Comparison of ENCODE assay signal across 8 cellular contexts in the genomic region with DNA sequence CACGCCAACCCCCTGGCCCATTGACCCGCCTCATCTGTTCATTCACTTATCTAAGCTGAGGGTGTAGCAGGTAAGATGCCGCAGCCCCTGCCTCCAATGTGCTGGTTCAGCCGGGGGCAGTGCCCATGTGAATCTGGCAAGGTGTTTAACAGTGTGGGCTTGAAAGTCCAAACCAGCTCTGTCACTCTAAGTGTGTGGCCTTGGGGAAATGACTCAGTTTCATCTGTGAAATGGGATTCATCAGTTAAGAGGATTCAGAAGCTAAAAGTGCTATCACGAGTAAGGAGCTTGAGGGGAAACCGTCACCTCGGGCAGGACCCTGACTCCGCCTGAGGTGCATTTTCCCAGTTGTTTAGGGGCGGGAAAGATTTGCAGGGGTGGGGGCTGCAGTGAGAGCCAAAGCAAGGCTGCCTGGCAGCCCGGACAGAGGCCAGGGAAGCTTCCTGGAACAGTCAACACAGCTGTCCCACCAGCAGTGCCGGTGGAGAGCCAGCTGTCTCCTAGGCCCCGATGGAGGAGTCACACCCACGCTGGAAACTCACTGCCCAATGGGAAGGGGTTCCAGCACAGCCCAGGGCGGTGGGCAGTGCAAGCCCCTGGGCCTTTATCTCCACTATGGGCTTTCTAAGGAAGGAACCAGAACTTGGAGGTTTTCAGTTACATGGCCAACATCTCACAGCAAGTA. TPM values are rescaled to one million over a fixed set of nuclear protein-coding genes. Genes with fewer than 3 reads are reported as not detected.
A peak's percentile ranks its signal among the peaks of the same experiment; 100 is the strongest.
DNase-seq lines count a peak whose midpoint lies in the region; ATAC-seq and TF ChIP-seq lines count a peak whose summit lies in the region.

No MANE protein-coding gene starts in this region.

- H4K20me1 ChIP-seq in osteoblast (ENCODE audit: insufficient read depth, low read length), result no peaks in the 10 kb centered on the region

- H3K9me3 ChIP-seq in CD8-positive, alpha-beta T cell (ENCODE audit: low read length), result no peaks in the 10 kb centered on the region
- H3K9me3 ChIP-seq in endodermal cell (ENCODE audit: control insufficient read depth, low read length), result no peaks in the 10 kb centered on the region
- H3K9me3 ChIP-seq in osteoblast (ENCODE audit: low read depth, low read length), result no peaks in the 10 kb centered on the region

- no peaks in the 10 kb centered on the region for H3K9me3 Mint-ChIP-seq in CD8-positive, alpha-beta T cell
- no peaks in the 10 kb centered on the region for H3K9me3 Mint-ChIP-seq in endodermal cell

- intact Hi-C loops in CD8-positive, alpha-beta T cell (cut with DNase I, micrococcal nuclease), result no loop called here

- no peak for DNase-seq in CD8-positive, alpha-beta T cell
- DNase-seq in NCI-H69 (lab: John Stamatoyannopoulos, UW) (peak; percentile 75), endodermal cell (no peak), osteoblast (ENCODE audit: insufficient read length, low spot score, missing footprints) (peak; percentile 81), superior temporal gyrus (ENCODE audit: extremely low spot score) (no peak), retina (no peak)
- DNase-seq in stimulated activated CD4-positive, alpha-beta T cell treated with anti-CD3 and anti-CD28 coated beads, Interleukin-12 subunit alpha, Interleukin-12 subunit beta, amount 100 ng/mL, for 4 hours, result no peak

- WGBS in endodermal cell (ENCODE audit: insufficient coverage in 1 of 2, insufficient read length in 1 of 2), 2 experiments, result 75 to 81% methylated on average over 8 to 14 of the region's 14 CpGs

- no peak for TF ChIP-seq CTCF in CD8-positive, alpha-beta T cell (IDR thresholded peaks at IDR 0.05)
- TF ChIP-seq CTCF in endodermal cell (conservative IDR thresholded peaks at IDR 0.05) (no peak), osteoblast (IDR thresholded peaks at IDR 0.05; ENCODE audit: extremely low read depth, low read depth, low read length) (no peak)

- CTCF ChIA-PET in CD8-positive, alpha-beta T cell (lab: Charles Lee), result interaction anchor here (1.0 to 3.3 kb wide), 20 partner anchors 7 to 269 kb away, joined by 3 to 20 read pairs (median 6); partner anchors contain the start of genes CERCAM and URM1

- H3K27ac Mint-ChIP-seq in CD8-positive, alpha-beta T cell, result no peak overlapping the region
- H3K27ac Mint-ChIP-seq in endodermal cell, result no peak overlapping the region

- peak overlapping the region; percentile 83 for H3K4me3 Mint-ChIP-seq in CD8-positive, alpha-beta T cell
- peak overlapping the region; percentile 39 for H3K4me3 Mint-ChIP-seq in endodermal cell

- H3K27me3 Mint-ChIP-seq in CD8-positive, alpha-beta T cell (ENCODE audit: low read depth), result no peaks in the 10 kb centered on the region
- H3K27me3 Mint-ChIP-seq in endodermal cell (ENCODE audit: insufficient read depth), result peaks cover 30% of the 10 kb centered on the region

- peak overlapping the region; percentile 88 for H3K4me2 ChIP-seq in osteoblast (ENCODE audit: insufficient read depth, low read length)

- no peaks in the 10 kb centered on the region for H3K27me3 ChIP-seq in CD8-positive, alpha-beta T cell (ENCODE audit: insufficient read depth, low read length)
- H3K27me3 ChIP-seq in endodermal cell (ENCODE audit: control insufficient read depth, insufficient read depth, low read length, poor library complexity, severe bottlenecking), result no peaks in the 10 kb centered on the region
- H3K27me3 ChIP-seq in osteoblast (ENCODE audit: insufficient read depth, low read length), result no peaks in the 10 kb centered on the region

- H2AFZ ChIP-seq in osteoblast (ENCODE audit: low read length), result peak overlapping the region; percentile 88

- H3K79me2 ChIP-seq in osteoblast (ENCODE audit: insufficient read depth, low read length), result no peaks in the 10 kb centered on the region

- no peak overlapping the region for H3K27ac ChIP-seq in CD8-positive, alpha-beta T cell (ENCODE audit: low read depth, low read length)
- H3K27ac ChIP-seq in endodermal cell (ENCODE audit: low read depth, low read length) (no peak overlapping the region), osteoblast (ENCODE audit: low read depth, low read length) (no peak overlapping the region)

- H3K4me1 ChIP-seq in CD8-positive, alpha-beta T cell (ENCODE audit: insufficient read depth, low read length), result peaks cover 16% of the 10 kb centered on the region
- peaks cover 3% of the 10 kb centered on the region for H3K4me1 ChIP-seq in endodermal cell (ENCODE audit: control insufficient read depth, insufficient read depth, low read length)
- H3K4me1 ChIP-seq in osteoblast (ENCODE audit: insufficient read depth, low read length), result peaks cover 18% of the 10 kb centered on the region

- no peaks in the 10 kb centered on the region for H3K36me3 Mint-ChIP-seq in CD8-positive, alpha-beta T cell
- H3K36me3 Mint-ChIP-seq in endodermal cell (ENCODE audit: low read depth), result peaks cover 3% of the 10 kb centered on the region

- no peak overlapping the region for H3K4me3 ChIP-seq in CD8-positive, alpha-beta T cell (ENCODE audit: low read depth, low read length)
- H3K4me3 ChIP-seq in endodermal cell (ENCODE audit: low read length) (no peak overlapping the region), osteoblast (ENCODE audit: insufficient read depth, low read length) (peak overlapping the region; percentile 72)

- H3K36me3 ChIP-seq in CD8-positive, alpha-beta T cell (ENCODE audit: insufficient read depth, low read length), result no peaks in the 10 kb centered on the region
- H3K36me3 ChIP-seq in endodermal cell (ENCODE audit: control insufficient read depth, insufficient read depth, low read length), result no peaks in the 10 kb centered on the region
- no peaks in the 10 kb centered on the region for H3K36me3 ChIP-seq in osteoblast (ENCODE audit: insufficient read depth, low read length)

- POLR2A ChIA-PET in CD8-positive, alpha-beta T cell (lab: Charles Lee), result interaction anchor here (0.6 to 3.2 kb wide), 2 partner anchors 9 to 300 kb away, joined by 3 to 21 read pairs; partner anchors contain the start of gene URM1

- no peak overlapping the region for H3K9ac ChIP-seq in endodermal cell (ENCODE audit: extremely low read depth, low read length, poor library complexity, severe bottlenecking)

- peaks cover 10% of the 10 kb centered on the region for H3K4me1 Mint-ChIP-seq in CD8-positive, alpha-beta T cell (ENCODE audit: low read depth)
- peaks cover 11% of the 10 kb centered on the region for H3K4me1 Mint-ChIP-seq in endodermal cell

- ATAC-seq in CD8-positive, alpha-beta T cell, result no peak
- ATAC-seq in GM21423 (IDR thresholded peaks at IDR 0.05; ENCODE audit: unreplicated experiment), result no peak

RNA-seq across cellular contexts. Expression of gene URM1, which starts 9.7 kb away (rescaled TPM):
- total RNA-seq in CD8-positive, alpha-beta T cell, result 10 to 100 TPM; 30.4 to 31.5 TPM
- total RNA-seq in endodermal cell, result 10 to 100 TPM; 51.5 to 60.4 TPM
- 46.9 TPM for polyA plus RNA-seq in endodermal cell (2013, experiment 1 of 2)
- 45.0 TPM for polyA plus RNA-seq in endodermal cell (2013, experiment 2 of 2)
- total RNA-seq in osteoblast, result 29.2 and 35.1 TPM in 2 replicates

RNA-seq across cellular contexts. Expression of gene SLC27A4, which starts 21.1 kb away (rescaled TPM):
- 1 to 10 TPM; 2.2 to 2.4 TPM for total RNA-seq in CD8-positive, alpha-beta T cell
- total RNA-seq in endodermal cell (10 to 100 TPM; 22.4 to 25.0 TPM), osteoblast (21.4 and 23.0 TPM in 2 replicates)
- 23.8 TPM for polyA plus RNA-seq in endodermal cell (2013, experiment 1 of 2)
- polyA plus RNA-seq in endodermal cell (2013, experiment 2 of 2), result 23.5 TPM

RNA-seq across cellular contexts. Expression of gene COQ4, which starts 38.8 kb away (rescaled TPM):
- total RNA-seq in CD8-positive, alpha-beta T cell, result 10 to 100 TPM; 18.2 to 20.1 TPM
- total RNA-seq in endodermal cell (10 to 100 TPM; 48.1 to 50.7 TPM), osteoblast (34.7 and 34.8 TPM in 2 replicates)
- 41.9 TPM for polyA plus RNA-seq in endodermal cell (2013, experiment 1 of 2)
- polyA plus RNA-seq in endodermal cell (2013, experiment 2 of 2), result 34.3 TPM

RNA-seq across cellular contexts. Expression of gene TRUB2, which starts 39.2 kb away (rescaled TPM):
- 10 to 100 TPM in 1 of 2 experiments, 1 to 10 TPM in 1; 9.8 to 12.9 TPM for total RNA-seq in CD8-positive, alpha-beta T cell
- total RNA-seq in endodermal cell, result 10 to 100 TPM; 30.6 to 31.8 TPM
- polyA plus RNA-seq in endodermal cell (2013, experiment 1 of 2), result 18.5 TPM
- polyA plus RNA-seq in endodermal cell (2013, experiment 2 of 2), result 18.1 TPM
- total RNA-seq in osteoblast, result 16.2 and 16.3 TPM in 2 replicates

RNA-seq across cellular contexts. Expression of gene CERCAM, which starts 59.2 kb away (rescaled TPM):
- total RNA-seq in CD8-positive, alpha-beta T cell, result under 1 TPM; 0.22 to 0.73 TPM
- total RNA-seq in endodermal cell (10 to 100 TPM; 18.5 to 26.5 TPM), osteoblast (186 and 195 TPM in 2 replicates)
- 51.5 TPM for polyA plus RNA-seq in endodermal cell (2013, experiment 1 of 2)
- polyA plus RNA-seq in endodermal cell (2013, experiment 2 of 2), result 53.6 TPM

Comparison
In these comparisons a context has a peak if more than half of its experiments do, and no peak if none do; other contexts are left out.
1. DNase-seq: peak in NCI-H69 (single experiment) and osteoblast (single experiment); none in CD8-positive, alpha-beta T cell (0 of 7), endodermal cell (single experiment), stimulated activated CD4-positive, alpha-beta T cell treated with anti-CD3 and anti-CD28 coated beads, Interleukin-12 subunit alpha, Interleukin-12 subunit beta, amount 100 ng/mL, for 4 hours (single experiment), superior temporal gyrus (single experiment) and retina (single experiment).